In the genomic region with DNA sequence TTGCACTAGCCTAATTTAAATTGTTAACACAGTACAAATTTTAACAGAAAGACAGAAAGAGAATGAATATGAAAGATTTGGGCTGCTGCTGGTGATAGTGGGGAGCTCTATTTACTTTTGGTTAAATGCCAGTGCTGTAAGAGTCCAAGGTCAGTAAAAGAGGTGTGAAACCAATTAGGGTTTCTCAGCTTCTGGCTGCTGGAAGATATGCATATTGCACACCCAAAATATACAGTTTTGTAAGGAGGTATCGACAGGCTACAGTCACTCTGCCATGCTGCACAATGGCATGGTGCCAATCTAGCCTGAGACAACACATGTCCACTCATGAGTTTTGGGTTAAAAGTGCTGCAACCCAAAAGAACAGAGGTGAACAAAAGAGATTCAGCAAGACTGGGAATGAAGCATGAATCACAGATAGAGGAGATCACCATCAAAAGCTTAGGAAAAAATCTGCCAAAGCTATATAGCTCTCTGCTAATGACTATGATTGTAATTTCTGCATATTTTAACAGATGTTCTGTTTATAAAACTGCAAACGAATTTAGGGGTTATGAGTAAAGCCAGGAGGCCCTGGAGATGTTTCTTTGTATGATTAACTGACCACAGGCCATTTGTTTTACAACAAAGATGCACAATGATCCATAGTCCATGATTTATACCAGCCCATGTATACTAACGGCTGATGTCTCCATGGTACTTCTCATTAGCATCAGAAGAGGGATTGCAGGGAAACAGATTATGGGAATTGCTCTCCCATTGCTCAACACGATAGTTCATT, we compare ENCODE assay signal across 22 cellular contexts.
"Had no signal": no experiment of that assay in that cellular context is flagged by ENCODE, and none has a peak within 500 bp of the region (broad histone marks: within the 10 kb centered on the region; RNA-seq: fewer than 3 reads in every experiment).

No MANE protein-coding gene starts in this region.

- H3K36me3 Mint-ChIP-seq: activated naive CD4-positive, alpha-beta T cell treated with anti-CD3 and anti-CD28 coated beads, Interleukin-2, amount 10 ng/mL, durations not matched to agents 7 days and 5 days; naive thymus-derived CD8-positive, alpha-beta T cell had no signal

- H3K4me3 ChIP-seq: esophagus squamous epithelium, left lung, mucosa of descending colon, right atrium auricular region, transverse colon, vagina had no signal

- ATAC-seq: left lung; mucosa of descending colon; naive thymus-derived CD8-positive, alpha-beta T cell had no signal

- DNase-seq: activated CD4-positive, alpha-beta T cell treated with anti-CD3 and anti-CD28 coated beads, Interleukin-2, amount 50 U/mL, for 48 hours; activated naive CD4-positive, alpha-beta T cell treated with anti-CD3 and anti-CD28 coated beads, Interleukin-2, amount 10 ng/mL, durations not matched to agents 7 days and 5 days; central memory CD4-positive, alpha-beta T cell; cortex of kidney; effector CD4-positive, alpha-beta T cell; esophagus squamous epithelium; foreskin fibroblast; hippocampal formation; kidney; left lung; mammary epithelial cell; mucosa of descending colon; naive thymus-derived CD8-positive, alpha-beta T cell; occipital lobe; small intestine; stimulated activated CD4-positive, alpha-beta T cell treated with anti-CD3 and anti-CD28 coated beads, Interleukin-4, amount 100 ng/mL, for 24 hours; stimulated activated naive CD4-positive, alpha-beta T cell treated with Interleukin-2 at 50 U/mL for 16 hours; T-helper 9 cell; transverse colon had no signal

- H3K9me3 Mint-ChIP-seq: activated naive CD4-positive, alpha-beta T cell treated with anti-CD3 and anti-CD28 coated beads, Interleukin-2, amount 10 ng/mL, durations not matched to agents 7 days and 5 days; activated T-helper 2 cell treated with anti-CD3 and anti-CD28 coated beads, Interferon-gamma antibody, Interleukin-2, Interleukin-4, amounts not matched to agents 10 μg/mL and 5 μg/mL and 100 μg/mL, durations not matched to agents 14 hours and 24 hours and 36 hours; naive thymus-derived CD8-positive, alpha-beta T cell had no signal

- H3K27ac Mint-ChIP-seq: activated naive CD4-positive, alpha-beta T cell treated with anti-CD3 and anti-CD28 coated beads, Interleukin-2, amount 10 ng/mL, durations not matched to agents 7 days and 5 days; activated T-helper 2 cell treated with anti-CD3 and anti-CD28 coated beads, Interferon-gamma antibody, Interleukin-2, Interleukin-4, amounts not matched to agents 10 μg/mL and 5 μg/mL and 100 μg/mL, durations not matched to agents 14 hours and 24 hours and 36 hours had no signal

- H3K4me3 Mint-ChIP-seq: activated naive CD4-positive, alpha-beta T cell treated with anti-CD3 and anti-CD28 coated beads, Interleukin-2, amount 10 ng/mL, durations not matched to agents 7 days and 5 days had no signal
